8 cellular contexts compared by ENCODE assay signal in genomic region chr7:28078036-28078901, GRCh38.
DNase-seq lines count a peak whose midpoint lies in the region; ATAC-seq and TF ChIP-seq lines count a peak whose summit lies in the region.

No MANE protein-coding gene starts in this region.

- no peak for TF ChIP-seq POLR2A in upper lobe of left lung (IDR thresholded peaks at IDR 0.05)

- H3K36me3 Mint-ChIP-seq in endothelial cell (ENCODE audit: low read depth, unreplicated experiment) (no peaks in the 10 kb centered on the region), nephron progenitor cell (ENCODE audit: low read depth) (no peaks in the 10 kb centered on the region)

- H3K27me3 Mint-ChIP-seq in endothelial cell (ENCODE audit: unreplicated experiment) (peaks cover 5% of the 10 kb centered on the region), nephron progenitor cell (ENCODE audit: low read depth, poor library complexity) (peaks cover 6% of the 10 kb centered on the region)

- H3K4me3 ChIP-seq in AG04449 (ENCODE audit: low read depth, low read length) (no peak overlapping the region), GM12875 (ENCODE audit: low read depth, low read length) (no peak overlapping the region), upper lobe of left lung (no peak overlapping the region)

- TF ChIP-seq EP300 in upper lobe of left lung (IDR thresholded peaks at IDR 0.05): no peak

- H3K4me3 Mint-ChIP-seq in endothelial cell (ENCODE audit: unreplicated experiment) (no peak overlapping the region), nephron progenitor cell (no peak overlapping the region)

- H3K4me1 ChIP-seq in upper lobe of left lung: peaks cover 19 to 24% (median 20%) of the 10 kb centered on the region in 4 donors

- POLR2A ChIA-PET in AG04449 (lab: Yijun Ruan, JAX): interaction anchor here (0.6 kb wide), 1 partner anchor 1884 kb away, joined by 4 read pairs; no protein-coding TSS in a partner anchor

- TF ChIP-seq CTCF in AG04449 (IDR thresholded peaks at IDR 0.05; ENCODE audit: insufficient read depth, low read length, missing control alignments) (peak; percentile 86), GM12875 (IDR thresholded peaks at IDR 0.05; ENCODE audit: borderline replicate concordance, insufficient read depth, low read depth, low read length) (peak; percentile 94), endothelial cell (IDR thresholded peaks at IDR 0.05; ENCODE audit: unreplicated experiment) (peak; percentile 94), nephron progenitor cell (IDR thresholded peaks at IDR 0.05) (peak; percentile 99), upper lobe of left lung (IDR thresholded peaks at IDR 0.05) (peak; percentile 78 to 92 (median 86))

- H3K9me3 Mint-ChIP-seq in endothelial cell (ENCODE audit: unreplicated experiment): no peaks in the 10 kb centered on the region
- H3K9me3 Mint-ChIP-seq in nephron progenitor cell: no peaks in the 10 kb centered on the region

- no peak overlapping the region for H3K27ac Mint-ChIP-seq in endothelial cell (ENCODE audit: unreplicated experiment)
- H3K27ac Mint-ChIP-seq in nephron progenitor cell: no peak overlapping the region

- H3K27me3 ChIP-seq in upper lobe of left lung: no peaks in the 10 kb centered on the region

- CTCF ChIA-PET in AG04449 (lab: Yijun Ruan, JAX): interaction anchor here (0.7 to 17.3 kb wide), 33 partner anchors 9 to 888 kb away, joined by 3 to 258 read pairs (median 4); no protein-coding TSS in a partner anchor

- DNase-seq in AG04449 (ENCODE audit: low read depth, low spot score): no peak
- DNase-seq in NCI-H2107 (lab: John Stamatoyannopoulos, UW): peak; percentile 26
- DNase-seq in activated CD4-positive, alpha-beta T cell treated with anti-CD3 and anti-CD28 coated beads for 24 hours (ENCODE audit: low read depth in 2 of 2): peak; percentile 22 to 31
- DNase-seq in endothelial cell (ENCODE audit: low spot score): peak; percentile 41
- peak; percentile 51 for DNase-seq in nephron progenitor cell
- peak in 1 of 2 donors; percentile 50 for DNase-seq in upper lobe of left lung

- H3K9me3 ChIP-seq in upper lobe of left lung: no peaks in the 10 kb centered on the region

- 35 to 45% methylated on average over 7 of the region's 7 CpGs for WGBS in upper lobe of left lung, 2 donors

- peak; percentile 69 to 85 for ATAC-seq in upper lobe of left lung (ENCODE audit: low FRiP score in 2 of 2)
- ATAC-seq in HG03095 (IDR thresholded peaks at IDR 0.05; ENCODE audit: unreplicated experiment): no peak

- H3K36me3 ChIP-seq in upper lobe of left lung: no peaks in the 10 kb centered on the region

- peaks cover 22% of the 10 kb centered on the region for H3K4me1 Mint-ChIP-seq in endothelial cell (ENCODE audit: unreplicated experiment)
- peaks cover 26% of the 10 kb centered on the region for H3K4me1 Mint-ChIP-seq in nephron progenitor cell

- no peak overlapping the region for H3K27ac ChIP-seq in upper lobe of left lung
